ENCODE assay signal across 8 cellular contexts in the genomic region with DNA sequence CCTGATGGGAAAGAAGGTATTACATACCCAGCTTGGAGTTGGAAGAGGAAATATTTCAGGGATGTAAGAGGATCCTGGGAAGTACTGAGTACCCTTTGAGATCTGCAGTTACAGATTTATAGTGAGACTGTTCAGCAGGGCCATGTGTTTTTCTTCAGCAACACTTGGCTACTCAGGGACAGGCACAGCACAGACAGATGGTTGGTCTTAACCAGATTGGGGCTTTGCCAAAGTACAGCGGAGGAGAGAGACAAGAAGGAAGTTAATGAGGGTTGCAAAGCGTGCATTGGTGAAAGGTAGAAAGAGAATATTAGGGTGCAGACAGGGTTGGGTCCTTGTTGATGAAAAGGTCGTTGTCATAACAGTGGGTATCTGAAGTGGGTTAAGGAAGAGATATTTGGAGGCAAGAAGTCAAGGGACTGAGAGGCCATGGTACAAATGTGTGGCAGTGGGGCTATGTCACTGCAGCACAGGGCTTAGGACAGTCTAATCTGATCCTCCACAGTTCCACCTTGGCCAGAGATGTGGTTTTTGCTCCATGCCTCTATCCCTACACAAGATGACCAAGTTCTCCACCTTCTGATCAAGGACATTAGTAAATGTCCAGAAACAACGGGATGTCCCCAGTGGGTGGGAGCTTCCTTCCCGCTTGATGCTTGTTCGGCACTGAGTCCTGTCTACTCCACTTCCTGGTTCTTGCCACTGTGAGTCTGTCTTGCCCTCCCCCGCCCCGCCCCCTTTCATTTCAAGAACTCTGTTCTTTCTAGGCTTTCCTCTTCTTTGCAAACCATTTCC. TPM values are rescaled to one million over a fixed set of nuclear protein-coding genes. Genes with fewer than 3 reads are reported as not detected.
DNase-seq lines count a peak whose midpoint lies in the region; ATAC-seq lines count a peak whose summit lies in the region.

No MANE protein-coding gene starts in this region.

- peaks cover 2 to 4% of the 10 kb centered on the region in 2 donors for H3K9me3 ChIP-seq in neuronal stem cell (replicated peaks in 1 of 2; ENCODE audit: control insufficient read depth in 2 of 2, insufficient read depth in 1 of 2, low read depth in 1 of 2, low read length in 2 of 2)

- H2AFZ ChIP-seq in neuronal stem cell (ENCODE audit: low read length) = peak overlapping the region; percentile 37

- H2BK120ac ChIP-seq in neuronal stem cell (ENCODE audit: low read depth, low read length) = no peak overlapping the region

- peak overlapping the region; percentile 75 to 93 for H3K27ac Mint-ChIP-seq in activated naive CD4-positive, alpha-beta T cell treated with anti-CD3 and anti-CD28 coated beads, Interleukin-2, amount 50 U/mL, for 72 hours

- H3K14ac ChIP-seq in neuronal stem cell (ENCODE audit: low read length) = no peak overlapping the region

- no peak overlapping the region for H2BK15ac ChIP-seq in neuronal stem cell (ENCODE audit: low read length)

- H3K36me3 ChIP-seq in neuronal stem cell (replicated peaks in 1 of 2; ENCODE audit: control insufficient read depth in 2 of 2, insufficient read depth in 2 of 2, low read length in 2 of 2) = no peaks in the 10 kb centered on the region

- DNase-seq in CD1c-positive myeloid dendritic cell (ENCODE audit: extremely low spot score) = peak; percentile 47
- DNase-seq in T follicular helper cell (ENCODE audit: low read depth) = peak; percentile 40
- DNase-seq in activated naive CD4-positive, alpha-beta T cell treated with anti-CD3 and anti-CD28 coated beads, Interleukin-2, amount 50 U/mL, for 72 hours (ENCODE audit: low spot score in 2 of 2) = peak in 1 of 2 donors; percentile 28
- no peak for DNase-seq in neuronal stem cell (ENCODE audit: low spot score)
- no peak for DNase-seq in NCI-H1436 treated with DMSO at 0.1 percent for 48 hours (lab: John Stamatoyannopoulos, UW)
- DNase-seq in globus pallidus (ENCODE audit: low spot score) = no peak
- DNase-seq in HK-2 (ENCODE audit: unreplicated experiment) = no peak

- no peak overlapping the region for H3K4ac ChIP-seq in neuronal stem cell (ENCODE audit: low read length)

- H3K27me3 ChIP-seq in neuronal stem cell (ENCODE audit: control insufficient read depth in 3 of 3, insufficient read depth in 3 of 3, low read depth in 1 of 3, low read length in 3 of 3) = peaks cover 0 to 7% (median 0%) of the 10 kb centered on the region in 3 experiments

- no peak overlapping the region for H3K4me2 ChIP-seq in neuronal stem cell (ENCODE audit: insufficient read depth, low read length, poor library complexity, severe bottlenecking)

- no peak overlapping the region for H4K91ac ChIP-seq in neuronal stem cell (ENCODE audit: low read depth, low read length, poor library complexity)

- H3K18ac ChIP-seq in neuronal stem cell (ENCODE audit: low read length) = no peak overlapping the region

- no peaks in the 10 kb centered on the region for H3K4me1 ChIP-seq in neuronal stem cell (ENCODE audit: control insufficient read depth in 2 of 2, insufficient read depth in 1 of 2, low read depth in 1 of 2, low read length in 2 of 2)

- peak; percentile 86 to 90 for ATAC-seq in activated naive CD4-positive, alpha-beta T cell treated with anti-CD3 and anti-CD28 coated beads, Interleukin-2, amount 50 U/mL, for 72 hours
- no peak for ATAC-seq in HG02973 (IDR thresholded peaks at IDR 0.05; ENCODE audit: unreplicated experiment)

- H2BK5ac ChIP-seq in neuronal stem cell (ENCODE audit: low read length) = no peak overlapping the region

- no peak overlapping the region for H3K27ac ChIP-seq in neuronal stem cell (replicated peaks; ENCODE audit: low read length)

- H2BK12ac ChIP-seq in neuronal stem cell (ENCODE audit: low read length) = no peak overlapping the region

- peaks cover 11 to 32% of the 10 kb centered on the region in 2 donors for H3K9me3 Mint-ChIP-seq in activated naive CD4-positive, alpha-beta T cell treated with anti-CD3 and anti-CD28 coated beads, Interleukin-2, amount 50 U/mL, for 72 hours

- H2AK5ac ChIP-seq in neuronal stem cell (ENCODE audit: low read depth, low read length) = no peak overlapping the region

- peaks cover 9% of the 10 kb centered on the region in 2 donors for H3K36me3 Mint-ChIP-seq in activated naive CD4-positive, alpha-beta T cell treated with anti-CD3 and anti-CD28 coated beads, Interleukin-2, amount 50 U/mL, for 72 hours

- no CpG with 5 or more reads among the region's 8 CpGs for WGBS in neuronal stem cell (ENCODE audit: extremely low coverage in 2 of 2, insufficient read length in 2 of 2, insufficient replicate concordance in 1 of 2), 2 donors

- no peak overlapping the region for H3K4me3 ChIP-seq in neuronal stem cell (ENCODE audit: low read length in 2 of 2)

- H3K79me1 ChIP-seq in neuronal stem cell (ENCODE audit: low read depth, low read length) = no peaks in the 10 kb centered on the region

- no peak overlapping the region for H4K8ac ChIP-seq in neuronal stem cell (ENCODE audit: low read depth, low read length)

- H3K9ac ChIP-seq in neuronal stem cell (ENCODE audit: low read depth, low read length, poor library complexity) = no peak overlapping the region

- H3K23ac ChIP-seq in neuronal stem cell (ENCODE audit: low read depth, low read length, poor library complexity) = no peak overlapping the region

RNA-seq across cellular contexts. Expression of a gene that starts 18.9 kb away (rescaled TPM):
- total RNA-seq in activated naive CD4-positive, alpha-beta T cell treated with anti-CD3 and anti-CD28 coated beads, Interleukin-2, amount 50 U/mL, for 72 hours = 10 to 100 TPM; 22.2 to 27.8 TPM
- 27.2 TPM for polyA plus RNA-seq in neuronal stem cell (2013, experiment 1 of 2)
- 27.7 TPM for polyA plus RNA-seq in neuronal stem cell (2013, experiment 2 of 2)

Comparison
In these comparisons a context has a peak if more than half of its experiments do, and no peak if none do; other contexts are left out.
1. DNase-seq: peak in CD1c-positive myeloid dendritic cell (single experiment) and T follicular helper cell (single experiment); none in neuronal stem cell (single experiment), NCI-H1436 treated with DMSO at 0.1 percent for 48 hours (single experiment), globus pallidus (single experiment) and HK-2 (single experiment).